16 cellular contexts compared by ENCODE assay signal in the genomic region with DNA sequence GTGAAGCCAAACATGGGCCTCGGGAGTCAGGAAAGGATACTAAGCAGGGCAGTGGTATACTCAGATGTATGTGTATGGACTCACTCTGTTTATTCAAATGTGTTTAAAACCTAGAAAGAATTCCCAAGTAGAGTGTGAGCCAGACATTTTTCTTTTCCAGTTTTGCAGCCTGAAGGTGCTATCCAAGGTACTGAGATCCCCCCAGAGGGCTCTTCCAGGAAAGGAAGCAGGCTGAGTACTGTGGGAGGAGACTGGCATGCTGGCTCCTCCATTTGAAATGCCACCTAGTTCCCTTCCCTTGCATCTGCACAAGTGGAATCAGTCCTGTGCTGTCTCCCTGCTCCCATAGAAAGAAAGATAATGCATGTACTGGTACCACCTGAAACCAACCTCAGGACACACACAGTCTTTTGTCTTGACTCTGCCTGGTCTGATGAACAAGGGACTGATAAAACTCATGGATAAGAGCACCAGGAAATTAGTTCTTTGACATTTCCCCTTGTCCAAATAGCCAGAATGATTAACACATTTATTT.
DNase-seq lines count a peak whose midpoint lies in the region; ATAC-seq, FAIRE-seq and TF ChIP-seq lines count a peak whose summit lies in the region.
"Had no signal": no experiment of that assay in that cellular context is flagged by ENCODE, and none has a peak within 500 bp of the region (broad histone marks: within the 10 kb centered on the region; RNA-seq: fewer than 3 reads in every experiment).

No MANE protein-coding gene starts in this region.

- H3F3A ChIP-seq in neural progenitor cell (ENCODE audit: low read depth) = no peaks in the 10 kb centered on the region

- FAIRE-seq in H54 (lab: Jason Lieb, UNC) (no peak), H1 (lab: Jason Lieb, UNC) (no peak)

- TF ChIP-seq POLR2A in H54 (IDR thresholded peaks at IDR 0.05; ENCODE audit: low read depth, low read length) (no peak), H1 (IDR thresholded peaks at IDR 0.05; ENCODE audit: control extremely low read depth in 1 of 2, low read depth in 2 of 2, low read length in 2 of 2) (no peak)

- H3K27me3 Mint-ChIP-seq in neural progenitor cell (ENCODE audit: insufficient read depth, low read depth) = peaks cover 8% of the 10 kb centered on the region

- H3K23me2 ChIP-seq in H1 (ENCODE audit: low read depth, low read length) = no peaks in the 10 kb centered on the region

- H2BK15ac ChIP-seq in H1 (ENCODE audit: low read length) = no peak overlapping the region

- no peak overlapping the region for H3K4me2 ChIP-seq in H1 (ENCODE audit: insufficient read depth in 1 of 2, low read depth in 2 of 2, low read length in 2 of 2)
- H3K4me2 ChIP-seq in neural progenitor cell = no peak overlapping the region

- H3K4me1 Mint-ChIP-seq in neural progenitor cell = peaks cover 9% of the 10 kb centered on the region
- H3K4me1 Mint-ChIP-seq: memory B cell had no signal

- no peaks in the 10 kb centered on the region for H3K9me3 Mint-ChIP-seq in neural progenitor cell
- H3K9me3 Mint-ChIP-seq: memory B cell; stimulated activated naive CD8-positive, alpha-beta T cell treated with anti-CD3 and anti-CD28 coated beads, Interleukin-15, amount 100 ng/mL, for 72 hours had no signal

- H3K23ac ChIP-seq in H1 (ENCODE audit: insufficient read length) = no peak overlapping the region

- ATAC-seq in GM21528 (IDR thresholded peaks at IDR 0.05; ENCODE audit: low FRiP score, unreplicated experiment) = no peak
- ATAC-seq: heart right ventricle; stimulated activated naive CD8-positive, alpha-beta T cell treated with anti-CD3 and anti-CD28 coated beads, Interleukin-15, amount 100 ng/mL, for 72 hours had no signal

- POLR2A ChIA-PET in H1 (lab: Charles Lee; ENCODE audit: partially characterized antibody) = no interaction called here

- H3K14ac ChIP-seq in H1 (ENCODE audit: insufficient read length) = no peak overlapping the region

- H3K4me1 ChIP-seq in H1 (replicated peaks in 1 of 4; ENCODE audit: control insufficient read depth in 3 of 4, insufficient read depth in 4 of 4, low read length in 3 of 4) (peaks cover 0 to 2% (median under 1%) of the 10 kb centered on the region in 4 experiments; a peak in 1 of 7 replicates), neural progenitor cell (no peaks in the 10 kb centered on the region)
- H3K4me1 ChIP-seq: heart right ventricle had no signal

- H2AK5ac ChIP-seq in H1 (ENCODE audit: low read depth, low read length) = no peak overlapping the region

- H2BK5ac ChIP-seq in H1 (ENCODE audit: low read depth, low read length) = no peak overlapping the region

- no peak overlapping the region for H2BK12ac ChIP-seq in H1 (ENCODE audit: low read depth, low read length)

- no peak overlapping the region for H2BK20ac ChIP-seq in H1 (ENCODE audit: low read length)

- H3K4me3 Mint-ChIP-seq in neural progenitor cell = no peak overlapping the region
- H3K4me3 Mint-ChIP-seq: memory B cell; stimulated activated naive CD8-positive, alpha-beta T cell treated with anti-CD3 and anti-CD28 coated beads, Interleukin-15, amount 100 ng/mL, for 72 hours had no signal

- CTCF ChIA-PET in H1 (lab: Charles Lee; ENCODE audit: partially characterized antibody) = no interaction called here

- H4K20me1 ChIP-seq in H1 (replicated peaks in 1 of 2; ENCODE audit: control insufficient read depth in 1 of 2, insufficient read depth in 2 of 2, low read length in 2 of 2) (peaks cover 0 to 2% of the 10 kb centered on the region in 2 experiments), neural progenitor cell (ENCODE audit: low read depth) (no peaks in the 10 kb centered on the region)

- no peaks in the 10 kb centered on the region for H3K79me2 ChIP-seq in H1 (ENCODE audit: control insufficient read depth in 1 of 2, insufficient read depth in 2 of 2, low read length in 2 of 2)
- H3K79me2 ChIP-seq in neural progenitor cell (ENCODE audit: low read depth) = no peaks in the 10 kb centered on the region

- no peak overlapping the region for H3K56ac ChIP-seq in H1 (replicated peaks; ENCODE audit: insufficient read length, low read depth, low read length)

- no peak overlapping the region for H3K18ac ChIP-seq in H1 (ENCODE audit: extremely low read depth, low read length)

- no peaks in the 10 kb centered on the region for H3K79me1 ChIP-seq in H1 (ENCODE audit: low read depth, low read length)

- no peak overlapping the region for H3K4ac ChIP-seq in H1 (replicated peaks; ENCODE audit: insufficient read length, low read depth, low read length)

- no peak overlapping the region for H4K8ac ChIP-seq in H1 (ENCODE audit: extremely low read depth, insufficient read depth, low read length)

- TF ChIP-seq RAD21 in H1 (IDR thresholded peaks at IDR 0.05 in 1 of 2, conservative IDR thresholded peaks at IDR 0.05 in 1 of 2; ENCODE audit: low read depth in 2 of 2, low read length in 2 of 2) = peak in 1 of 2 experiments; percentile 22; a peak in 1 of 4 replicates

- WGBS in H1 (ENCODE audit: extremely low coverage in 1 of 2, insufficient coverage in 1 of 2, insufficient read length in 1 of 2, insufficient replicate concordance in 2 of 2, low coverage in 1 of 2, low lambda C conversion rate in 2 of 2, missing lambda C conversion rate in 1 of 2), 2 experiments = 84% methylated on average over 1 of the region's 1 CpG; no CpG with 5 or more reads in 1 of the 2 experiments

- H2BK120ac ChIP-seq in H1 (replicated peaks; ENCODE audit: low read depth, low read length) = no peak overlapping the region

- H3K36me3 Mint-ChIP-seq in neural progenitor cell = no peaks in the 10 kb centered on the region
- H3K36me3 Mint-ChIP-seq: memory B cell had no signal

- no peak for TF ChIP-seq EP300 in H1 (IDR thresholded peaks at IDR 0.05; ENCODE audit: borderline replicate concordance in 1 of 2, low read depth in 2 of 2, low read length in 2 of 2)

- H3K27ac Mint-ChIP-seq in neural progenitor cell = no peak overlapping the region
- H3K27ac Mint-ChIP-seq: memory B cell; stimulated activated naive CD8-positive, alpha-beta T cell treated with anti-CD3 and anti-CD28 coated beads, Interleukin-15, amount 100 ng/mL, for 72 hours had no signal

- TF ChIP-seq CTCF in H1 (IDR thresholded peaks at IDR 0.05; ENCODE audit: control extremely low read depth in 1 of 3, insufficient read depth in 1 of 3, low read depth in 1 of 3, low read length in 3 of 3) = no peak
- TF ChIP-seq CTCF in neural progenitor cell (IDR thresholded peaks at IDR 0.05) = no peak

- no peak overlapping the region for H3K9ac ChIP-seq in H1 (replicated peaks in 1 of 4; ENCODE audit: extremely low read depth in 1 of 4, low read depth in 3 of 4, low read length in 3 of 4)
- H3K9ac ChIP-seq in neural progenitor cell = no peak overlapping the region

- H2AFZ ChIP-seq in H1 (ENCODE audit: low read length) = no peak overlapping the region
- H2AFZ ChIP-seq in neural progenitor cell (replicated peaks) = no peak overlapping the region

- H3K4me3 ChIP-seq in H1 (ENCODE audit: extremely low read depth in 1 of 4, insufficient read depth in 2 of 4, low read depth in 3 of 4, low read length in 4 of 4) (no peak overlapping the region), neural progenitor cell (no peak overlapping the region)
- H3K4me3 ChIP-seq: heart right ventricle, SK-N-MC had no signal

- no peak overlapping the region for H3K27ac ChIP-seq in H1 (ENCODE audit: low read depth, low read length)
- no peak overlapping the region for H3K27ac ChIP-seq in neural progenitor cell
- H3K27ac ChIP-seq: heart right ventricle, HL-60, SK-N-MC, VCaP had no signal

- no peak overlapping the region for H4K5ac ChIP-seq in H1 (ENCODE audit: insufficient read length, low read depth, low read length)

- H4K91ac ChIP-seq in H1 (replicated peaks; ENCODE audit: insufficient read length, low read length) = no peak overlapping the region

- DNase-seq in H54 (ENCODE audit: insufficient read length, low spot score) (peak; percentile 42), OCI-M1 (lab: John Stamatoyannopoulos, UW) (peak; percentile 3), H1 (ENCODE audit: low read depth in 1 of 2, low spot score in 2 of 2) (no peak), neural progenitor cell (ENCODE audit: low spot score) (peak; percentile 75), 8988T (no peak), NCI-H2081 treated with DMSO at 0.1 percent for 48 hours (lab: John Stamatoyannopoulos, UW) (no peak)
- DNase-seq: activated naive CD4-positive, alpha-beta T cell treated with anti-CD3 and anti-CD28 coated beads, Interleukin-2, amount 50 U/mL, for 16 hours; heart right ventricle; NCI-H2029; NCI-H748 treated with DMSO at 0.1 percent for 48 hours; stimulated activated naive CD8-positive, alpha-beta T cell treated with anti-CD3 and anti-CD28 coated beads, Interleukin-15, amount 100 ng/mL, for 72 hours had no signal

- H3K27me3 ChIP-seq in H1 (replicated peaks in 1 of 4; ENCODE audit: control insufficient read depth in 3 of 4, extremely low read depth in 1 of 4, insufficient read depth in 3 of 4, low read length in 3 of 4) = 0 out of 7 replicates have a peak, but pooled peaks cover 0 to 5% (median under 1%) of the 10 kb centered on the region in 4 experiments
- no peaks in the 10 kb centered on the region for H3K27me3 ChIP-seq in neural progenitor cell

- no peaks in the 10 kb centered on the region for H3K9me3 ChIP-seq in H1 (ENCODE audit: insufficient read depth in 2 of 2, low read depth in 1 of 2, low read length in 1 of 2)
- H3K9me3 ChIP-seq in neural progenitor cell (ENCODE audit: low read depth) = no peaks in the 10 kb centered on the region
- H3K9me3 ChIP-seq: heart right ventricle had no signal

- H3K36me3 ChIP-seq in H1 (ENCODE audit: control insufficient read depth in 2 of 4, insufficient read depth in 4 of 4, low read length in 3 of 4) = no peaks in the 10 kb centered on the region
- no peaks in the 10 kb centered on the region for H3K36me3 ChIP-seq in neural progenitor cell
- H3K36me3 ChIP-seq: heart right ventricle had no signal

TF ChIP-seq in H1, 55 proteins besides CTCF, POLR2A, EP300 and RAD21:
- TF ChIP-seq TAF7 (optimal IDR thresholded peaks at IDR 0.05; ENCODE audit: borderline replicate concordance, low read depth, low read length) (no peak), SIN3A (conservative IDR thresholded peaks at IDR 0.05 in 1 of 2, IDR thresholded peaks at IDR 0.05 in 1 of 2; ENCODE audit: low read depth in 1 of 2, low read length in 2 of 2) (peak; percentile 70 to 72; a peak in 2 of 4 replicates)

Comparison
In these comparisons a context has a peak if more than half of its experiments do, and no peak if none do; other contexts are left out.
1. DNase-seq: peak in H54 (single experiment), OCI-M1 (single experiment) and neural progenitor cell (single experiment); none in H1 (0 of 2), 8988T (single experiment) and NCI-H2081 treated with DMSO at 0.1 percent for 48 hours (single experiment).